ENCODE assay signal across 10 cellular contexts in genomic region chr14:63478437-63478852, GRCh38.
DNase-seq lines count a peak whose midpoint lies in the region; ATAC-seq, FAIRE-seq and TF ChIP-seq lines count a peak whose summit lies in the region.
"Had no signal": no experiment of that assay in that cellular context is flagged by ENCODE, and none has a peak within 500 bp of the region (broad histone marks: within the 10 kb centered on the region; RNA-seq: fewer than 3 reads in every experiment).

No MANE protein-coding gene starts in this region.

- CTCF ChIA-PET in GM12878 (lab: Yijun Ruan, JAX): interaction anchor here (0.9 to 1.5 kb wide), 2 partner anchors 12 to 13 kb away, joined by 3 to 4 read pairs; no protein-coding TSS in a partner anchor

- FAIRE-seq in GM18507 (lab: Jason Lieb, UNC): peak; percentile 18
- peak; percentile 35 for FAIRE-seq in GM12878 (lab: Jason Lieb, UNC)

- no peak overlapping the region for H2AFZ ChIP-seq in GM12878 (ENCODE audit: control insufficient read depth, low read depth, low read length)
- H2AFZ ChIP-seq: hepatocyte, parathyroid adenoma had no signal

- no TSS peak for BruUV-seq in GM12878 (replicated peaks; lab: Mats Ljungman, UMichigan)

- RAD21 ChIA-PET in GM12878 (lab: Charles Lee; ENCODE audit: unreplicated experiment): interaction anchor here (0.9 to 3.6 kb wide), 8 partner anchors 9 to 89 kb away, joined by 3 to 24 read pairs (median 4); partner anchors contain the start of gene PPP2R5E

- no peaks in the 10 kb centered on the region for H4K20me1 ChIP-seq in GM12878 (ENCODE audit: control insufficient read depth, insufficient read depth)

- intact Hi-C loops in GM12878 (cut with micrococcal nuclease; ENCODE audit: unreplicated experiment) (no loop called here), psoas muscle (cut with DNase I) (no loop called here)

- H3K4me1 ChIP-seq in GM12878 (ENCODE audit: control insufficient read depth, insufficient read depth, low read length) (peaks cover 29% of the 10 kb centered on the region), psoas muscle (peaks cover 8% of the 10 kb centered on the region)
- H3K4me1 ChIP-seq: parathyroid adenoma had no signal

- H3K36me3 ChIP-seq in GM12878 (ENCODE audit: control insufficient read depth in 2 of 2, insufficient read depth in 2 of 2, low read length in 1 of 2) (peaks cover 0 to 1% of the 10 kb centered on the region in 2 experiments; a peak in 1 of 4 replicates), psoas muscle (ENCODE audit: insufficient read depth in 1 of 2, low read depth in 1 of 2) (no peaks in the 10 kb centered on the region), H7 (replicated peaks; ENCODE audit: control insufficient read depth, insufficient read depth, low read length) (no peaks in the 10 kb centered on the region)

- H3K4me2 ChIP-seq in GM12878 (ENCODE audit: control insufficient read depth, insufficient read depth): peak overlapping the region; percentile 24
- H3K4me2 ChIP-seq: hepatocyte had no signal

- no peak overlapping the region for H3K9ac ChIP-seq in GM12878 (ENCODE audit: control insufficient read depth, insufficient read depth, low read length)
- H3K9ac ChIP-seq: parathyroid adenoma had no signal

- no peaks in the 10 kb centered on the region for H3K27me3 ChIP-seq in GM12878 (replicated peaks in 1 of 2; ENCODE audit: control insufficient read depth in 2 of 2, insufficient read depth in 2 of 2, low read length in 1 of 2)
- H3K27me3 ChIP-seq in psoas muscle (ENCODE audit: insufficient read depth in 3 of 3, low read length in 2 of 3): no peaks in the 10 kb centered on the region
- no peaks in the 10 kb centered on the region for H3K27me3 ChIP-seq in H7 (ENCODE audit: control insufficient read depth, insufficient read depth, low read length)
- H3K27me3 ChIP-seq: hepatocyte had no signal

- POLR2A ChIA-PET in GM12878 (lab: Charles Lee): interaction anchor here (0.7 to 1.6 kb wide), 2 partner anchors 34 to 164 kb away, joined by 3 to 5 read pairs; partner anchors contain the start of gene WDR89

- H3K9me3 ChIP-seq in GM12878 (replicated peaks; ENCODE audit: control insufficient read depth, insufficient read depth, low read length): no peaks in the 10 kb centered on the region
- H3K9me3 ChIP-seq in psoas muscle: no peaks in the 10 kb centered on the region

- H3K4me3 ChIP-seq in GM12878: peak overlapping the region; percentile 24; the same call in 1 of the 2 replicates
- no peak overlapping the region for H3K4me3 ChIP-seq in psoas muscle
- H3K4me3 ChIP-seq in H7 (ENCODE audit: insufficient read depth, low read depth, low read length): no peak overlapping the region
- H3K4me3 ChIP-seq: hepatocyte had no signal

- in situ Hi-C loops in GM12878 (cut with MboI): no loop called here

- SMC1A ChIA-PET in GM12878 (lab: Charles Lee; ENCODE audit: uncharacterized antibody, unreplicated experiment): interaction anchor here (0.8 to 4.1 kb wide), 17 partner anchors 8 to 246 kb away, joined by 3 to 31 read pairs (median 5); partner anchors contain the start of genes PPP2R5E and WDR89

- TF ChIP-seq CTCF in GM12878 (IDR thresholded peaks at IDR 0.05 in 2 of 3, conservative IDR thresholded peaks at IDR 0.05 in 1 of 3; ENCODE audit: control insufficient read depth in 2 of 3, extremely low read depth in 1 of 3, insufficient read depth in 1 of 3, low read depth in 3 of 3, low read length in 3 of 3) (no peak), psoas muscle (IDR thresholded peaks at IDR 0.05) (no peak)

- ATAC-seq in GM21367 (IDR thresholded peaks at IDR 0.05; ENCODE audit: unreplicated experiment): peak; percentile 58
- peak; percentile 69 for ATAC-seq in HG03159 (IDR thresholded peaks at IDR 0.05; ENCODE audit: unreplicated experiment)
- peak; percentile 88 for ATAC-seq in GM12878
- no peak for ATAC-seq in psoas muscle

- no peak for TF ChIP-seq RAD21 in GM12878 (IDR thresholded peaks at IDR 0.05; ENCODE audit: insufficient read depth, low read depth, low read length)

- H3K27ac ChIP-seq in GM12878 (ENCODE audit: control insufficient read depth, insufficient read depth) (peak overlapping the region; percentile 81), psoas muscle (no peak overlapping the region)
- H3K27ac ChIP-seq: hepatocyte, parathyroid adenoma had no signal

- H3K79me2 ChIP-seq in GM12878 (ENCODE audit: control insufficient read depth, insufficient read depth, low read length): peaks cover 77% of the 10 kb centered on the region

- peak in 1 of 2 experiments; percentile 13; a peak in 2 of 4 replicates for TF ChIP-seq EP300 in GM12878 (IDR thresholded peaks at IDR 0.05; ENCODE audit: borderline replicate concordance in 1 of 2, control insufficient read depth in 1 of 2, low read depth in 2 of 2, low read length in 2 of 2)

- no peak for TF ChIP-seq POLR2A in GM12878 (IDR thresholded peaks at IDR 0.05; ENCODE audit: low read depth, low read length)

- DNase-seq in GM18507 (ENCODE audit: extremely low spot score, insufficient read length, low read depth) (no peak), GM12878 (ENCODE audit: low read depth, low spot score) (peak; percentile 65), UCSD-AML1 (lab: John Stamatoyannopoulos, UW; ENCODE audit: unreplicated experiment) (no peak), hippocampal formation (lab: John Stamatoyannopoulos, UW) (no peak), psoas muscle (no peak), H7 (no peak)

- WGBS in GM12878 (ENCODE audit: insufficient coverage, insufficient replicate concordance, low lambda C conversion rate, missing lambda C conversion rate): 24% methylated on average over 3 of the region's 3 CpGs
- 76 to 91% (median 87%) methylated on average over 3 of the region's 3 CpGs for WGBS in psoas muscle, 3 donors

TF ChIP-seq in GM12878, 131 proteins besides CTCF, POLR2A, EP300 and RAD21 (continues in another document):
- TF ChIP-seq PAX5 (IDR thresholded peaks at IDR 0.05; ENCODE audit: borderline replicate concordance, low read depth, low read length): no peak
- TF ChIP-seq, protein P1, sequence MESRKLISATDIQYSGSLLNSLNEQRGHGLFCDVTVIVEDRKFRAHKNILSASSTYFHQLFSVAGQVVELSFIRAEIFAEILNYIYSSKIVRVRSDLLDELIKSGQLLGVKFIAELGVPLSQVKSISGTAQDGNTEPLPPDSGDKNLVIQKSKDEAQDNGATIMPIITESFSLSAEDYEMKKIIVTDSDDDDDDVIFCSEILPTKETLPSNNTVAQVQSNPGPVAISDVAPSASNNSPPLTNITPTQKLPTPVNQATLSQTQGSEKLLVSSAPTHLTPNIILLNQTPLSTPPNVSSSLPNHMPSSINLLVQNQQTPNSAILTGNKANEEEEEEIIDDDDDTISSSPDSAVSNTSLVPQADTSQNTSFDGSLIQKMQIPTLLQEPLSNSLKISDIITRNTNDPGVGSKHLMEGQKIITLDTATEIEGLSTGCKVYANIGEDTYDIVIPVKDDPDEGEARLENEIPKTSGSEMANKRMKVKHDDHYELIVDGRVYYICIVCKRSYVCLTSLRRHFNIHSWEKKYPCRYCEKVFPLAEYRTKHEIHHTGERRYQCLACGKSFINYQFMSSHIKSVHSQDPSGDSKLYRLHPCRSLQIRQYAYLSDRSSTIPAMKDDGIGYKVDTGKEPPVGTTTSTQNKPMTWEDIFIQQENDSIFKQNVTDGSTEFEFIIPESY (IDR thresholded peaks at IDR 0.05): no peak
- 0 out of 2 replicates have a peak, but pooled peaks have one; percentile 39 for TF ChIP-seq NR2F1 (conservative IDR thresholded peaks at IDR 0.05)
- no peak for TF ChIP-seq TCF12 (IDR thresholded peaks at IDR 0.05; ENCODE audit: low read depth, low read length)
- TF ChIP-seq ESRRA (IDR thresholded peaks at IDR 0.05; ENCODE audit: low read length): no peak
- no peak for TF ChIP-seq EZH2 (IDR thresholded peaks at IDR 0.05; ENCODE audit: borderline replicate concordance, control insufficient read depth, low read depth, low read length)
- no peak for TF ChIP-seq ZNF217 (IDR thresholded peaks at IDR 0.05)
- TF ChIP-seq RCOR1 (conservative IDR thresholded peaks at IDR 0.05; ENCODE audit: low read depth, low read length): no peak
- no peak for TF ChIP-seq TAF1 (IDR thresholded peaks at IDR 0.05; ENCODE audit: borderline replicate concordance, low read depth, low read length)
- TF ChIP-seq NKRF (conservative IDR thresholded peaks at IDR 0.05): no peak
- no peak for TF ChIP-seq SUZ12 (IDR thresholded peaks at IDR 0.05; ENCODE audit: unreplicated experiment)
- TF ChIP-seq NR2C1 (IDR thresholded peaks at IDR 0.05): no peak
- no peak for TF ChIP-seq ZZZ3 (IDR thresholded peaks at IDR 0.05; ENCODE audit: control insufficient read depth, insufficient read length, low read depth)
- no peak for TF ChIP-seq USF1 (IDR thresholded peaks at IDR 0.05; ENCODE audit: borderline replicate concordance, extremely low read length, insufficient read depth, low read depth, low read length)
- TF ChIP-seq NFIC (IDR thresholded peaks at IDR 0.05; ENCODE audit: low read depth, low read length): peak; percentile 51; the same call in 1 of the 2 replicates
- no peak for TF ChIP-seq MXI1 (IDR thresholded peaks at IDR 0.05; ENCODE audit: low read depth, low read length)
- TF ChIP-seq EGR1 (IDR thresholded peaks at IDR 0.05; ENCODE audit: borderline replicate concordance in 1 of 2, low read depth in 2 of 2, low read length in 2 of 2): no peak
- TF ChIP-seq TCF3 (IDR thresholded peaks at IDR 0.05; ENCODE audit: borderline replicate concordance, insufficient read depth, low read depth, low read length): no peak

Comparison
In these comparisons a context has a peak if more than half of its experiments do, and no peak if none do; other contexts are left out.
1. ATAC-seq: peak in GM21367 (single experiment), HG03159 (single experiment) and GM12878 (single experiment); none in psoas muscle (0 of 4).